Comparison of ENCODE assay signal across 8 cellular contexts in the genomic region with DNA sequence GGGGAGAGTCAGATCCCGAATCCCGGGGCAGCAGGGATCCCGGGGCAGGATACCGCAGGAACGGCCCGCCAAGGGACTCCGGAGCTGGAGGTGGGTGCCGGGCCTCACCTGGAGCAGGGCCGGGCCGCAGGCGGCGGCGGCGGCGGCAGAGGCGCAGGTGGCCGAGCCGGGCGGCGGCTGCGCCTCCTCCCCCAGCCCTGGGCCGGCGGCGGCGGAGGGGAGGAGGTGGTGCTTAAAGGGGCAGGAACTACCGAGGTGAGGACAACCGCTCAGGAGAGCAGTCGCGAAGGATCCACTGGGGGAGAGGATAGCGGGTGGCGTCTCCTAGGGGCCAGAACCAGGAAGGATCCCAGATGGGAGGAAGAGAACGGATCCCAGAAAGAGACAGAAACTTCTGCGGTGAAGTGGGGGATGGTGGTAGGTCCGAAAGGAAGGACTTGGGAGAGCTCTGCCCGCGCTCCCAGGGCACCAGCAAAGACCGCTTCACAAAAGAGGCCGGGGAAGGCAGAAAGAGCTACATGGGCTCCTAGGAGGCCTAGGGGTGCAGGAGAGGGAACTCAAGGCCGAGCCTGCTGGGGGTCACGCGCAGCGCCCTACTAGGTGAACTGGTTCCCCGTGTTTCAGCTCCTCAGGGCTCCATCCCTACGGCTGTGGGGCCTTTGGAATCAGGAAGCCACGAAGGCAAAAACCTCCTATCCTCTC. TPM values are rescaled to one million over a fixed set of nuclear protein-coding genes. Genes with fewer than 3 reads are reported as not detected.
DNase-seq lines count a peak whose midpoint lies in the region; ATAC-seq and TF ChIP-seq lines count a peak whose summit lies in the region.

No MANE protein-coding gene starts in this region.

- TF ChIP-seq POLR2A in GM19193 (IDR thresholded peaks at IDR 0.05; ENCODE audit: extremely low read depth, insufficient read depth, insufficient read length), result peak; percentile 59

- 0 out of 2 replicates have a peak, but pooled peaks have one; percentile 25 for TF ChIP-seq RAD21 in Ishikawa (IDR thresholded peaks at IDR 0.05; ENCODE audit: low read depth)

- DNase-seq in BJ (ENCODE audit: low read depth) (peak; percentile 46), OCI-LY7 (ENCODE audit: low spot score) (peak; percentile 85)
- peak; percentile 82 to 84 for DNase-seq in activated T-cell treated with anti-CD3 and anti-CD28 coated beads, Interleukin-2, amount 50 U/mL, for 72 hours

- H3K27ac ChIP-seq in OCI-LY7 (ENCODE audit: low read depth, low read length, poor library complexity, severe bottlenecking), result peak overlapping the region; percentile 92
- H3K27ac ChIP-seq in mucosa of rectum (ENCODE audit: low read depth in 2 of 2, low read length in 2 of 2), result peak overlapping the region; percentile 97 to 99
- H3K27ac ChIP-seq in subcutaneous abdominal adipose tissue (ENCODE audit: low read depth, low read length), result peak overlapping the region; percentile 99

- H3K36me3 ChIP-seq in BJ (ENCODE audit: control insufficient read depth, insufficient read depth, low read length), result peaks cover 13% of the 10 kb centered on the region
- peaks cover 31% of the 10 kb centered on the region for H3K36me3 ChIP-seq in OCI-LY7 (ENCODE audit: insufficient read depth, low read length)
- H3K36me3 ChIP-seq in mucosa of rectum (ENCODE audit: control insufficient read depth in 2 of 2, insufficient read depth in 2 of 2, low read length in 2 of 2), result peaks cover 25 to 26% of the 10 kb centered on the region in 2 donors
- H3K36me3 ChIP-seq in subcutaneous abdominal adipose tissue (ENCODE audit: control insufficient read depth in 5 of 5, insufficient read depth in 5 of 5, low read length in 5 of 5), result peaks cover 6 to 27% (median 25%) of the 10 kb centered on the region in 5 donors

- peaks cover 7 to 26% of the 10 kb centered on the region in 2 donors for H3K36me3 Mint-ChIP-seq in activated T-cell treated with anti-CD3 and anti-CD28 coated beads, Interleukin-2, amount 50 U/mL, for 72 hours (ENCODE audit: insufficient read depth in 2 of 2)

- CTCF ChIA-PET in BJ (lab: Yijun Ruan, JAX), result interaction anchor here (1.0 to 5.2 kb wide), 15 partner anchors 10 to 139 kb away, joined by 3 to 41 read pairs (median 6); a partner anchor contains a TSS
- CTCF ChIA-PET in OCI-LY7 (lab: Charles Lee; ENCODE audit: unreplicated experiment), result interaction anchor here (0.6 to 1.4 kb wide), 2 partner anchors 14 to 76 kb away, joined by 3 read pairs; no protein-coding TSS in a partner anchor

- H3K9me3 Mint-ChIP-seq in activated T-cell treated with anti-CD3 and anti-CD28 coated beads, Interleukin-2, amount 50 U/mL, for 72 hours, result no peaks in the 10 kb centered on the region

- H4K20me1 ChIP-seq in OCI-LY7 (ENCODE audit: insufficient read depth, low read length), result no peaks in the 10 kb centered on the region

- H3K4me3 Mint-ChIP-seq in activated T-cell treated with anti-CD3 and anti-CD28 coated beads, Interleukin-2, amount 50 U/mL, for 72 hours, result peak overlapping the region; percentile 90 to 100

- H3K27me3 Mint-ChIP-seq in activated T-cell treated with anti-CD3 and anti-CD28 coated beads, Interleukin-2, amount 50 U/mL, for 72 hours (ENCODE audit: low read depth), result no peaks in the 10 kb centered on the region

- no peaks in the 10 kb centered on the region for H3K9me2 ChIP-seq in OCI-LY7 (ENCODE audit: insufficient read depth, low read length)

- H3K4me2 ChIP-seq in OCI-LY7 (ENCODE audit: low read length), result peak overlapping the region; percentile 98

- ATAC-seq in activated T-cell treated with anti-CD3 and anti-CD28 coated beads, Interleukin-2, amount 50 U/mL, for 72 hours (replicated peaks in 1 of 2), result peak; percentile 41 to 48
- ATAC-seq in esophagus mucosa, result peak; percentile 64

- H3K4me3 ChIP-seq in BJ (ENCODE audit: low read depth, low read length) (peak overlapping the region; percentile 67), OCI-LY7 (ENCODE audit: low read depth, low read length, poor library complexity, severe bottlenecking) (peak overlapping the region; percentile 76), mucosa of rectum (ENCODE audit: low read length in 2 of 2) (peak overlapping the region; percentile 76 to 91), subcutaneous abdominal adipose tissue (ENCODE audit: low read depth in 1 of 5, low read length in 5 of 5) (peak overlapping the region; percentile 66 to 92 (median 84))

- peaks cover 69% of the 10 kb centered on the region for H3K4me1 ChIP-seq in OCI-LY7 (ENCODE audit: insufficient read depth, low read length, poor library complexity, severe bottlenecking)
- H3K4me1 ChIP-seq in mucosa of rectum (ENCODE audit: control insufficient read depth in 2 of 2, insufficient read depth in 2 of 2, low read length in 2 of 2), result peaks cover 43 to 57% of the 10 kb centered on the region in 2 donors
- H3K4me1 ChIP-seq in subcutaneous abdominal adipose tissue (ENCODE audit: control insufficient read depth in 5 of 5, insufficient read depth in 5 of 5, low read length in 5 of 5), result peaks cover 18 to 74% (median 68%) of the 10 kb centered on the region in 5 donors

- TF ChIP-seq CTCF in BJ (IDR thresholded peaks at IDR 0.05; ENCODE audit: insufficient read depth, low read depth, low read length) (peak; percentile 77), OCI-LY7 (conservative IDR thresholded peaks at IDR 0.05; ENCODE audit: low read length) (peak; percentile 56)

- intact Hi-C loops in OCI-LY7 (cut with micrococcal nuclease; ENCODE audit: unreplicated experiment), result loop anchor here (1.0 to 10.0 kb wide), 3 partner anchors 117 to 520 kb away; a partner anchor contains a TSS

- H3K9me3 ChIP-seq in OCI-LY7 (ENCODE audit: low read length), result no peaks in the 10 kb centered on the region
- H3K9me3 ChIP-seq in mucosa of rectum (ENCODE audit: control insufficient read depth in 2 of 2, low read length in 2 of 2), result no peaks in the 10 kb centered on the region
- no peaks in the 10 kb centered on the region for H3K9me3 ChIP-seq in subcutaneous abdominal adipose tissue (ENCODE audit: control insufficient read depth in 5 of 5, low read length in 5 of 5)

- peaks cover 49% of the 10 kb centered on the region; the same call in 1 of the 2 replicates for H3K79me2 ChIP-seq in OCI-LY7 (ENCODE audit: insufficient read depth, low read depth, low read length)

- no peaks in the 10 kb centered on the region for H3K27me3 ChIP-seq in BJ (ENCODE audit: control insufficient read depth, insufficient read depth, low read length)
- no peaks in the 10 kb centered on the region for H3K27me3 ChIP-seq in mucosa of rectum (ENCODE audit: control insufficient read depth in 2 of 2, insufficient read depth in 2 of 2, low read length in 2 of 2)
- no peaks in the 10 kb centered on the region for H3K27me3 ChIP-seq in subcutaneous abdominal adipose tissue (ENCODE audit: control insufficient read depth in 5 of 5, insufficient read depth in 4 of 5, low read length in 5 of 5)

- POLR2A ChIA-PET in BJ (lab: Charles Lee), result interaction anchor here (0.6 kb wide), 2 partner anchors 117 to 127 kb away, joined by 10 to 13 read pairs; no protein-coding TSS in a partner anchor
- POLR2A ChIA-PET in OCI-LY7 (lab: Charles Lee), result interaction anchor here (0.5 to 2.6 kb wide), 6 partner anchors 11 to 918 kb away, joined by 3 to 26 read pairs (median 4); a partner anchor contains a TSS

- peak overlapping the region; percentile 37; the same call in 1 of the 2 replicates for H2AFZ ChIP-seq in OCI-LY7 (ENCODE audit: low read length)

- H3K27ac Mint-ChIP-seq in activated T-cell treated with anti-CD3 and anti-CD28 coated beads, Interleukin-2, amount 50 U/mL, for 72 hours, result peak overlapping the region; percentile 91

- TF ChIP-seq EP300 in Ishikawa (IDR thresholded peaks at IDR 0.05; ENCODE audit: borderline replicate concordance), result no peak

- H3K9ac ChIP-seq in mucosa of rectum (ENCODE audit: low read depth in 1 of 2, low read length in 2 of 2) (peak overlapping the region; percentile 92 to 98), subcutaneous abdominal adipose tissue (ENCODE audit: low read length in 5 of 5) (peak overlapping the region; percentile 78 to 90 (median 89))

- BruUV-seq in OCI-LY7 (replicated peaks; lab: Mats Ljungman, UMichigan), result no TSS peak

- peaks cover 81% of the 10 kb centered on the region for H3K4me1 Mint-ChIP-seq in activated T-cell treated with anti-CD3 and anti-CD28 coated beads, Interleukin-2, amount 50 U/mL, for 72 hours (ENCODE audit: low read depth)

TF ChIP-seq in Ishikawa, 13 proteins besides CTCF, POLR2A, EP300 and RAD21 (continues in another document):
- TF ChIP-seq TCF12 (IDR thresholded peaks at IDR 0.05; ENCODE audit: low read depth), result peak; percentile 43; the same call in 1 of the 2 replicates
- TF ChIP-seq, protein P1, sequence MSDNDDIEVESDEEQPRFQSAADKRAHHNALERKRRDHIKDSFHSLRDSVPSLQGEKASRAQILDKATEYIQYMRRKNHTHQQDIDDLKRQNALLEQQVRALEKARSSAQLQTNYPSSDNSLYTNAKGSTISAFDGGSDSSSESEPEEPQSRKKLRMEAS (IDR thresholded peaks at IDR 0.05), result peak; percentile 70
- TF ChIP-seq YY1 (IDR thresholded peaks at IDR 0.05; ENCODE audit: low read depth), result no peak
- no peak for TF ChIP-seq CREB1 (IDR thresholded peaks at IDR 0.05; ENCODE audit: low read depth)
- no peak; the same call in 1 of the 2 replicates for TF ChIP-seq ZBTB7A (IDR thresholded peaks at IDR 0.05; ENCODE audit: low read depth)
- no peak for TF ChIP-seq EGR1 (IDR thresholded peaks at IDR 0.05)
- TF ChIP-seq CEBPB (IDR thresholded peaks at IDR 0.05), result no peak
- no peak for TF ChIP-seq TEAD4 (IDR thresholded peaks at IDR 0.05)

RNA-seq across cellular contexts. Expression of a gene that starts 4.9 kb away (rescaled TPM):
- 45.3 and 65.1 TPM in 2 replicates for polyA plus RNA-seq in BJ (2011; rRNA removed)
- 78.2 and 103 TPM in 2 replicates for polyA minus RNA-seq in BJ (2011; rRNA and poly(A)+ RNA removed)
- total RNA-seq in OCI-LY7 (2014; rRNA removed; shearing (Covaris generic)), result 37.5 and 40.6 TPM in 2 replicates
- 139 and 153 TPM in 2 replicates for total RNA-seq in OCI-LY7 (2022)
- 100 to 1,000 TPM; 128 to 154 TPM for total RNA-seq in activated T-cell treated with anti-CD3 and anti-CD28 coated beads, Interleukin-2, amount 50 U/mL, for 72 hours
- 49.9 TPM for total RNA-seq in esophagus mucosa

RNA-seq across cellular contexts. Expression of a gene that starts 10.8 kb away (rescaled TPM):
- 852 and 1,032 TPM in 2 replicates for polyA plus RNA-seq in BJ (2011; rRNA removed)
- 473 and 813 TPM in 2 replicates for polyA minus RNA-seq in BJ (2011; rRNA and poly(A)+ RNA removed)
- total RNA-seq in OCI-LY7 (2014; rRNA removed; shearing (Covaris generic)), result 348 and 385 TPM in 2 replicates
- total RNA-seq in OCI-LY7 (2022) (732 and 737 TPM in 2 replicates), esophagus mucosa (674 TPM)
- total RNA-seq in activated T-cell treated with anti-CD3 and anti-CD28 coated beads, Interleukin-2, amount 50 U/mL, for 72 hours, result 100 to 1,000 TPM; 661 to 679 TPM

RNA-seq across cellular contexts. Expression of a gene that starts 53.1 kb away (rescaled TPM):
- 24.7 and 49.1 TPM in 2 replicates for polyA plus RNA-seq in BJ (2011; rRNA removed)
- polyA minus RNA-seq in BJ (2011; rRNA and poly(A)+ RNA removed), result 10.9 and 22.7 TPM in 2 replicates
- 77.3 and 91.2 TPM in 2 replicates for total RNA-seq in OCI-LY7 (2014; rRNA removed; shearing (Covaris generic))
- total RNA-seq in OCI-LY7 (2022), result 231 and 269 TPM in 2 replicates
- total RNA-seq in activated T-cell treated with anti-CD3 and anti-CD28 coated beads, Interleukin-2, amount 50 U/mL, for 72 hours, result 100 to 1,000 TPM; 166 to 192 TPM
- 153 TPM for total RNA-seq in esophagus mucosa

Comparison
In these comparisons a context has a peak if more than half of its experiments do, and no peak if none do; other contexts are left out.
1. Peak in every context shown above with its lines: DNase-seq, ATAC-seq, H3K4me3 ChIP-seq and H3K27ac ChIP-seq.